In genomic region chr4:67896421-67897065, GRCh38 we compare ENCODE assay signal across 29 cellular contexts. TPM values are rescaled to one million over a fixed set of nuclear protein-coding genes. Genes with fewer than 3 reads are reported as not detected.
"Had no signal": no experiment of that assay in that cellular context is flagged by ENCODE, and none has a peak within 500 bp of the region (broad histone marks: within the 10 kb centered on the region; RNA-seq: fewer than 3 reads in every experiment).

No MANE protein-coding gene starts in this region.

- H3K4me3 ChIP-seq: dorsolateral prefrontal cortex, gastrocnemius medialis, lung, sigmoid colon, thoracic aorta, tibial nerve, upper lobe of left lung, uterus had no signal

- H3K27me3 ChIP-seq: dorsolateral prefrontal cortex, gastrocnemius medialis, neutrophil, sigmoid colon, tibial nerve, upper lobe of left lung, uterus had no signal

- FAIRE-seq: kidney had no signal

- H3K4me3 Mint-ChIP-seq: memory B cell had no signal

- H2AFZ ChIP-seq: parathyroid adenoma had no signal

- H3K36me3 Mint-ChIP-seq: memory B cell, natural killer cell had no signal

- H3K27ac Mint-ChIP-seq: memory B cell, progenitor cell of endocrine pancreas had no signal

- H3K9me3 Mint-ChIP-seq: memory B cell, natural killer cell had no signal

- H3K4me1 ChIP-seq: gastrocnemius medialis, parathyroid adenoma, sigmoid colon, tibial nerve, upper lobe of left lung, uterus had no signal

- H3K27ac ChIP-seq: dorsolateral prefrontal cortex, gastrocnemius medialis, neutrophil, parathyroid adenoma, sigmoid colon, thoracic aorta, tibial nerve, upper lobe of left lung, uterus had no signal

- H3K9me3 ChIP-seq: gastrocnemius medialis, neutrophil, sigmoid colon, thoracic aorta, upper lobe of left lung, uterus had no signal

- DNase-seq: cerebellar nuclear complex; cortex of kidney; dorsolateral prefrontal cortex; effector CD4-positive, alpha-beta T cell; foreskin fibroblast; gastrocnemius medialis; head of caudate nucleus; kidney; sigmoid colon; stimulated activated CD4-positive, alpha-beta T cell treated with anti-CD3 and anti-CD28 coated beads, Interleukin-4, amount 100 ng/mL, for 4 hours; stimulated activated naive CD4-positive, alpha-beta T cell; substantia nigra; uterus had no signal

- H3K4me1 Mint-ChIP-seq: memory B cell had no signal

- H3K36me3 ChIP-seq: gastrocnemius medialis, neutrophil, sigmoid colon, thoracic aorta, tibial nerve, upper lobe of left lung, uterus had no signal

- ATAC-seq: gastrocnemius medialis, left lobe of liver had no signal

- H3K79me2 ChIP-seq: parathyroid adenoma had no signal

- H3K9ac ChIP-seq: parathyroid adenoma had no signal

- H3K27me3 Mint-ChIP-seq: memory B cell, progenitor cell of endocrine pancreas had no signal

RNA-seq across cellular contexts. Expression of gene TMPRSS11D, which starts 12.7 kb away (rescaled TPM):
- total RNA-seq: dorsolateral prefrontal cortex, gastrocnemius medialis, glomerular endothelial cell, kidney, left lobe of liver, liver, lung, mononuclear cell, natural killer cell, osteoblast, progenitor cell of endocrine pancreas, sigmoid colon, skeletal muscle tissue, thoracic aorta, tibial nerve, uterus had no signal
- polyA plus RNA-seq: neural cell had no signal
